In the genomic region with DNA sequence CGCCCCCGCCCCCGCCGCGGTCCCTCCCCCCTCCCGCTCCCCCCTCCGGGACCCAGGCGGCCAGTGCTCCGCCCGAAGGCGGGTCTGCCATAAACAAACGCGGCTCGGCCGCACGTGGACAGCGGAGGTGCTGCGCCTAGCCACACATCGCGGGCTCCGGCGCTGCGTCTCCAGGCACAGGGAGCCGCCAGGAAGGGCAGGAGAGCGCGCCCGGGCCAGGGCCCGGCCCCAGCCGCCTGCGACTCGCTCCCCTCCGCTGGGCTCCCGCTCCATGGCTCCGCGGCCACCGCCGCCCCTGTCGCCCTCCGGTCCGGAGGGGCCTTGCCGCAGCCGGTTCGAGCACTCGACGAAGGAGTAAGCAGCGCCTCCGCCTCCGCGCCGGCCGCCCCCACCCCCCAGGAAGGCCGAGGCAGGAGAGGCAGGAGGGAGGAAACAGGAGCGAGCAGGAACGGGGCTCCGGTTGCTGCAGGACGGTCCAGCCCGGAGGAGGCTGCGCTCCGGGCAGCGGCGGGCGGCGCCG, we compare ENCODE assay signal across 1 cellular context.
TF ChIP-seq lines count a peak whose summit lies in the region.

Gene SIM2 (plus strand): TSS at position 90 of the 520 bp plus-strand sequence. CDS start 632 bp downstream, outside the sequence.

TF ChIP-seq in GM12878, 131 proteins besides CTCF, POLR2A, EP300 and RAD21:
- TF ChIP-seq SKIL (IDR thresholded peaks at IDR 0.05; ENCODE audit: low read depth, poor library complexity, severe bottlenecking), result no peak
- no peak for TF ChIP-seq CHD1 (IDR thresholded peaks at IDR 0.05; ENCODE audit: low read depth, low read length)
- TF ChIP-seq BCL11A (IDR thresholded peaks at IDR 0.05; ENCODE audit: low read depth, low read length), result no peak
- peak; percentile 97 for TF ChIP-seq SUZ12 (IDR thresholded peaks at IDR 0.05; ENCODE audit: unreplicated experiment)
- TF ChIP-seq ELK1 (IDR thresholded peaks at IDR 0.05; ENCODE audit: low read depth, low read length), result no peak
- TF ChIP-seq ZNF24 (IDR thresholded peaks at IDR 0.05), result no peak
- TF ChIP-seq HDAC6 (IDR thresholded peaks at IDR 0.05; ENCODE audit: unreplicated experiment), result no peak
- TF ChIP-seq USF1 (IDR thresholded peaks at IDR 0.05; ENCODE audit: borderline replicate concordance, extremely low read length, insufficient read depth, low read depth, low read length), result no peak
